1 cellular context compared by ENCODE assay signal in the genomic region with DNA sequence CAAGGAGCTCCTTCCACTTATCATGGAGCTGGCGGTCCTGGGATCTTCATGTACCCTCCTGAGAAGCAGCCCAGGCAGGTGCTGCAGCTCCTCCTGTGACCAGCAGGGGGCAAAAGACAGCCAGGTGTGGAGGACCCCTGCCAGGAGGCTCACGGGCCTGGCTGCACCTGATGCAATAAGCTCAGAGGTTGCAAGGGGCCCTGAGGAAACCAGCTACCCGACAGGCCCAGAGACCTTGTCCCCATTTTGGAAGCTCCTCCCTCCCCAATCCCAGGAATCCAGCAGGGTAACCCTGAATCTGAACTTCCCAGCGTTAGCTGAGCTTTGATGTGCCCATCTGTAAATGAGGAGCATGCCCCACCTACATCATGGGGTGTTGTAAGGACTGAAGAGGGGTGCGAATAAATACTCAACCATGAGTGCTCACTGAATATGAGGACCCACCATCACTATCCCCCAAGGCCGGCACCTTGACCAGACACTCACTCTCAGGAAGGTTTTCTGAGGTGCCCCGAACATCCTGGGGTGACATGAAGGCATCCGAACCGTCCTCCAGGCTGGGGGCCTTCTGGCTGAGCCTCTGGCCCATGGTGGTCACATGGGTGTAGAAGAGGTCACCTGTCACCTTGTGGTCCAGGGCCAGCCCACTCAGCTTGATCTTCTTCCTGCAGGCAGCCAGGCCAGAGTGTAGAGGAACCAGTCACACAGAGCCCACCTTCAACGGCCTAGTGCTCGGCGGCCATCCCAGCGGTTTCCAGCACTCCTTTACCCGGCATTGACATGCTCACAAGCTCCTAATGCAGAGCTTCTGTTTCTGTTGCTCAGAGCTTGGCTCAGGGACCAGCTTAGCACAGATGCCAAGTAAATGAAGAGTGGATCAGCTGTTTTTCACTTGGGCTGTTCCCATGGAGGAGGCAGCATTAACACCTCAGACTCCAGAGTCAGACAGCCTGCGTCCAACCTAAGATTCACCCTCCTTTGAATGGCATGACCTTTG.
TF ChIP-seq lines count a peak whose summit lies in the region.

No MANE protein-coding gene starts in this region.

TF ChIP-seq in K562, 482 proteins besides CTCF, POLR2A, EP300 and RAD21 (continued from another document):
- TF ChIP-seq, protein P1, sequence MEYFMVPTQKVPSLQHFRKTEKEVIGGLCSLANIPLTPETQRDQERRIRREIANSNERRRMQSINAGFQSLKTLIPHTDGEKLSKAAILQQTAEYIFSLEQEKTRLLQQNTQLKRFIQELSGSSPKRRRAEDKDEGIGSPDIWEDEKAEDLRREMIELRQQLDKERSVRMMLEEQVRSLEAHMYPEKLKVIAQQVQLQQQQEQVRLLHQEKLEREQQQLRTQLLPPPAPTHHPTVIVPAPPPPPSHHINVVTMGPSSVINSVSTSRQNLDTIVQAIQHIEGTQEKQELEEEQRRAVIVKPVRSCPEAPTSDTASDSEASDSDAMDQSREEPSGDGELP (CRISPR knock-in tag; IDR thresholded peaks at IDR 0.05; ENCODE audit: borderline replicate concordance), result peak; percentile 69; the same call in 1 of the 2 replicates
- TF ChIP-seq HDAC2 (IDR thresholded peaks at IDR 0.05), result 0 out of 2 replicates have a peak, but pooled peaks have one; percentile 37
- TF ChIP-seq L3MBTL2 (IDR thresholded peaks at IDR 0.05), result peak; percentile 43; the same call in 1 of the 2 replicates
- TF ChIP-seq, protein P2, sequence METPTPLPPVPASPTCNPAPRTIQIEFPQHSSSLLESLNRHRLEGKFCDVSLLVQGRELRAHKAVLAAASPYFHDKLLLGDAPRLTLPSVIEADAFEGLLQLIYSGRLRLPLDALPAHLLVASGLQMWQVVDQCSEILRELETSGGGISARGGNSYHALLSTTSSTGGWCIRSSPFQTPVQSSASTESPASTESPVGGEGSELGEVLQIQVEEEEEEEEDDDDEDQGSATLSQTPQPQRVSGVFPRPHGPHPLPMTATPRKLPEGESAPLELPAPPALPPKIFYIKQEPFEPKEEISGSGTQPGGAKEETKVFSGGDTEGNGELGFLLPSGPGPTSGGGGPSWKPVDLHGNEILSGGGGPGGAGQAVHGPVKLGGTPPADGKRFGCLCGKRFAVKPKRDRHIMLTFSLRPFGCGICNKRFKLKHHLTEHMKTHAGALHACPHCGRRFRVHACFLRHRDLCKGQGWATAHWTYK (CRISPR knock-in tag; IDR thresholded peaks at IDR 0.05), result peak; percentile 76; the same call in 1 of the 2 replicates
- no peak for TF ChIP-seq CBFA2T3 (IDR thresholded peaks at IDR 0.05)
- no peak for TF ChIP-seq PHB (CRISPR knock-in tag; IDR thresholded peaks at IDR 0.05)
- TF ChIP-seq ZNF717 (CRISPR knock-in tag; IDR thresholded peaks at IDR 0.05), result no peak
- peak; percentile 80 for TF ChIP-seq BHLHE40 (IDR thresholded peaks at IDR 0.05; ENCODE audit: low read length)
- TF ChIP-seq SMARCC2 (IDR thresholded peaks at IDR 0.05; ENCODE audit: low read depth), result no peak
- TF ChIP-seq MTA3 (IDR thresholded peaks at IDR 0.05; ENCODE audit: borderline replicate concordance), result peak; percentile 61; the same call in 1 of the 2 replicates
- TF ChIP-seq GATA2 (CRISPR knock-in tag; IDR thresholded peaks at IDR 0.05), result no peak
- TF ChIP-seq CBX5 (IDR thresholded peaks at IDR 0.05; ENCODE audit: borderline replicate concordance, low read depth), result no peak
- 0 out of 4 replicates have a peak, but pooled peaks of 1 of the 2 experiments have one; percentile 51 for TF ChIP-seq RCOR1 (IDR thresholded peaks at IDR 0.05; ENCODE audit: borderline replicate concordance in 1 of 2, low read depth in 2 of 2, low read length in 2 of 2)
- TF ChIP-seq ATF7 (IDR thresholded peaks at IDR 0.05), result peak; percentile 75
- TF ChIP-seq SMARCB1 (IDR thresholded peaks at IDR 0.05; ENCODE audit: insufficient read length, low read depth), result no peak
- TF ChIP-seq NR2F6 (CRISPR knock-in tag; IDR thresholded peaks at IDR 0.05), result no peak
- no peak for TF ChIP-seq LCOR (CRISPR knock-in tag; IDR thresholded peaks at IDR 0.05)
- no peak for TF ChIP-seq HNRNPH1 (optimal IDR thresholded peaks at IDR 0.05; ENCODE audit: low read depth, low read length)
- no peak for TF ChIP-seq FOXA3 (CRISPR knock-in tag; conservative IDR thresholded peaks at IDR 0.05 in 1 of 2, IDR thresholded peaks at IDR 0.05 in 1 of 2)
- peak; percentile 17 for TF ChIP-seq BRD9 (IDR thresholded peaks at IDR 0.05; ENCODE audit: low read depth, partially characterized antibody)
- TF ChIP-seq NR1H2 (CRISPR knock-in tag; IDR thresholded peaks at IDR 0.05), result no peak
- TF ChIP-seq ILK (tag; IDR thresholded peaks at IDR 0.05; ENCODE audit: borderline replicate concordance, low read depth), result no peak
- TF ChIP-seq, protein P3, sequence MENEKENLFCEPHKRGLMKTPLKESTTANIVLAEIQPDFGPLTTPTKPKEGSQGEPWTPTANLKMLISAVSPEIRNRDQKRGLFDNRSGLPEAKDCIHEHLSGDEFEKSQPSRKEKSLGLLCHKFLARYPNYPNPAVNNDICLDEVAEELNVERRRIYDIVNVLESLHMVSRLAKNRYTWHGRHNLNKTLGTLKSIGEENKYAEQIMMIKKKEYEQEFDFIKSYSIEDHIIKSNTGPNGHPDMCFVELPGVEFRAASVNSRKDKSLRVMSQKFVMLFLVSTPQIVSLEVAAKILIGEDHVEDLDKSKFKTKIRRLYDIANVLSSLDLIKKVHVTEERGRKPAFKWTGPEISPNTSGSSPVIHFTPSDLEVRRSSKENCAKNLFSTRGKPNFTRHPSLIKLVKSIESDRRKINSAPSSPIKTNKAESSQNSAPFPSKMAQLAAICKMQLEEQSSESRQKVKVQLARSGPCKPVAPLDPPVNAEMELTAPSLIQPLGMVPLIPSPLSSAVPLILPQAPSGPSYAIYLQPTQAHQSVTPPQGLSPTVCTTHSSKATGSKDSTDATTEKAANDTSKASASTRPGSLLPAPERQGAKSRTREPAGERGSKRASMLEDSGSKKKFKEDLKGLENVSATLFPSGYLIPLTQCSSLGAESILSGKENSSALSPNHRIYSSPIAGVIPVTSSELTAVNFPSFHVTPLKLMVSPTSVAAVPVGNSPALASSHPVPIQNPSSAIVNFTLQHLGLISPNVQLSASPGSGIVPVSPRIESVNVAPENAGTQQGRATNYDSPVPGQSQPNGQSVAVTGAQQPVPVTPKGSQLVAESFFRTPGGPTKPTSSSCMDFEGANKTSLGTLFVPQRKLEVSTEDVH (IDR thresholded peaks at IDR 0.05; ENCODE audit: low read depth, partially characterized antibody), result no peak
- TF ChIP-seq ZNF41 (CRISPR knock-in tag; conservative IDR thresholded peaks at IDR 0.05), result no peak
- no peak for TF ChIP-seq ZNF197 (CRISPR knock-in tag; IDR thresholded peaks at IDR 0.05; ENCODE audit: low read depth)
- no peak for TF ChIP-seq SUPT5H (IDR thresholded peaks at IDR 0.05)
- TF ChIP-seq, protein P4, sequence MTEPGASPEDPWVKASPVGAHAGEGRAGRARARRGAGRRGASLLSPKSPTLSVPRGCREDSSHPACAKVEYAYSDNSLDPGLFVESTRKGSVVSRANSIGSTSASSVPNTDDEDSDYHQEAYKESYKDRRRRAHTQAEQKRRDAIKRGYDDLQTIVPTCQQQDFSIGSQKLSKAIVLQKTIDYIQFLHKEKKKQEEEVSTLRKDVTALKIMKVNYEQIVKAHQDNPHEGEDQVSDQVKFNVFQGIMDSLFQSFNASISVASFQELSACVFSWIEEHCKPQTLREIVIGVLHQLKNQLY (CRISPR knock-in tag; conservative IDR thresholded peaks at IDR 0.05), result no peak
- TF ChIP-seq NR3C1 (CRISPR knock-in tag; IDR thresholded peaks at IDR 0.05), result no peak
- TF ChIP-seq CTBP1 (IDR thresholded peaks at IDR 0.05; ENCODE audit: borderline replicate concordance), result peak; percentile 58
- TF ChIP-seq, protein P5, sequence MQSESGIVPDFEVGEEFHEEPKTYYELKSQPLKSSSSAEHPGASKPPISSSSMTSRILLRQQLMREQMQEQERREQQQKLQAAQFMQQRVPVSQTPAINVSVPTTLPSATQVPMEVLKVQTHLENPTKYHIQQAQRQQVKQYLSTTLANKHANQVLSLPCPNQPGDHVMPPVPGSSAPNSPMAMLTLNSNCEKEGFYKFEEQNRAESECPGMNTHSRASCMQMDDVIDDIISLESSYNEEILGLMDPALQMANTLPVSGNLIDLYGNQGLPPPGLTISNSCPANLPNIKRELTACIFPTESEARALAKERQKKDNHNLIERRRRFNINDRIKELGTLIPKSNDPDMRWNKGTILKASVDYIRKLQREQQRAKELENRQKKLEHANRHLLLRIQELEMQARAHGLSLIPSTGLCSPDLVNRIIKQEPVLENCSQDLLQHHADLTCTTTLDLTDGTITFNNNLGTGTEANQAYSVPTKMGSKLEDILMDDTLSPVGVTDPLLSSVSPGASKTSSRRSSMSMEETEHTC (IDR thresholded peaks at IDR 0.05), result no peak
- no peak for TF ChIP-seq LEF1 (IDR thresholded peaks at IDR 0.05)
- peak; percentile 74 for TF ChIP-seq CXXC5 (CRISPR knock-in tag; IDR thresholded peaks at IDR 0.05)
- TF ChIP-seq, protein P6, sequence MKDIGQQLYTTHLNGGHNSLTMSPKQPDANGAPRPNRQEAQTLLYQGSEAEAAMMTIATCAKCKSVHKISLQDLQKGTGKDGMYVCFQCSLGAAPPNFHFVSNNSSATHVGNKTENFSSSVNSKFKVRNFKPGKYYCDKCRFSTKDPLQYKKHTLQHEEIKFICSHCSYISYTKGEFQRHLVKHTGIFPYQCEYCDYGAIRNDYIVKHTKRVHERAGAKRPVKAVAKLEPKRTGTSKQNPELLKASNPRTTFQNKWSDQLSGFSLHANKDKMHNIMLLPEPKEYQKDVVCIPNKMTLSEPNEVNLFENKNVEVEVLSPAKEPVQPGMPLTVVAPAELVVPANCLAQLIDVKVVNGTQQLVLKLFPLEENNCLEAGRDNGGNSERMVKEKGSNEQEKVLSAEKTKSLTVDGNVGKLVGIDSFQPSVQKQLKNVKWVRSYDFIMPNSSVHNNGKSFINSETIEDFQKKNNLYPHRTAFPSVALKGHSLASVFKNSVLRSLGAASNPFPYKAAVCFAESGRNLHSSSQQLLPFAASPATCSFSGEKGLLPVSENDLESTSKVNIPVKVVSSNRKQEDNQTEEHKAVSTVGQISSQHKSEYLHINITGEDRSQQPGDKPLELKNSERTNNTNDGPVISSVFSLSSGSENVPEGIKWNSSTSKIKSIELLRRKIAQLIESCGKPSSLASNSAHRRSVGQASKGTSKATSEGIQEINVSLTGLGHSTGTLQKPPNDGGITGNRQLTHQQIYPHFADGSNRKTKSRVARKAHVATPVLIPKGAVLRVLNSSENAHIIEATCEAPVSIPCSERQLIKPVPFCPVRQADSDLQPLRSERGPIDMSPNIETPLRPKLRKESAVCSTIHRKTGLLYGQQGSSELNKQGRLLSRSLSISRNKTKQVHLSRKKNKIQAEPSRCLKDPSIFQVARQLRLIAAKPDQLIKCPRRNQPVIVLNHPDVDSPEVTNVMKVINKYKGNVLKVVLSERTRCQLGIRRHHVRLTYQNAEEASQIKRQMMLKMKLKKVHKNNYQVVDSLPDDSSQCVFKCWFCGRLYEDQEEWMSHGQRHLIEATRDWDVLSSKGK (CRISPR knock-in tag; IDR thresholded peaks at IDR 0.05), result no peak
- peak; percentile 95 for TF ChIP-seq EP400 (IDR thresholded peaks at IDR 0.05)
- TF ChIP-seq, protein P7, sequence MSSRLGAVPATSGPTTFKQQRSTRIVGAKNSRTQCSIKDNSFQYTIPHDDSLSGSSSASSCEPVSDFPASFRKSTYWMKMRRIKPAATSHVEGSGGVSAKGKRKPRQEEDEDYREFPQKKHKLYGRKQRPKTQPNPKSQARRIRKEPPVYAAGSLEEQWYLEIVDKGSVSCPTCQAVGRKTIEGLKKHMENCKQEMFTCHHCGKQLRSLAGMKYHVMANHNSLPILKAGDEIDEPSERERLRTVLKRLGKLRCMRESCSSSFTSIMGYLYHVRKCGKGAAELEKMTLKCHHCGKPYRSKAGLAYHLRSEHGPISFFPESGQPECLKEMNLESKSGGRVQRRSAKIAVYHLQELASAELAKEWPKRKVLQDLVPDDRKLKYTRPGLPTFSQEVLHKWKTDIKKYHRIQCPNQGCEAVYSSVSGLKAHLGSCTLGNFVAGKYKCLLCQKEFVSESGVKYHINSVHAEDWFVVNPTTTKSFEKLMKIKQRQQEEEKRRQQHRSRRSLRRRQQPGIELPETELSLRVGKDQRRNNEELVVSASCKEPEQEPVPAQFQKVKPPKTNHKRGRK (tag; IDR thresholded peaks at IDR 0.05), result no peak
